Comparison of ENCODE assay signal across 14 cellular contexts in genomic region chr7:152392254-152392653, GRCh38. TPM values are rescaled to one million over a fixed set of nuclear protein-coding genes. Genes with fewer than 3 reads are reported as not detected.
DNase-seq lines count a peak whose midpoint lies in the region; ATAC-seq, FAIRE-seq and TF ChIP-seq lines count a peak whose summit lies in the region.
"Had no signal": no experiment of that assay in that cellular context is flagged by ENCODE, and none has a peak within 500 bp of the region (broad histone marks: within the 10 kb centered on the region; RNA-seq: fewer than 3 reads in every experiment).

No MANE protein-coding gene starts in this region.

- SMC1A ChIA-PET in GM12878 (lab: Charles Lee; ENCODE audit: uncharacterized antibody, unreplicated experiment) = interaction anchor here (0.9 to 1.5 kb wide), 5 partner anchors 34 to 56 kb away, joined by 3 to 6 read pairs (median 3); no protein-coding TSS in a partner anchor

- in situ Hi-C loops in GM12878 (cut with MboI) = no loop called here

- TF ChIP-seq EP300 in GM12878 (IDR thresholded peaks at IDR 0.05; ENCODE audit: borderline replicate concordance in 1 of 2, control insufficient read depth in 1 of 2, low read depth in 2 of 2, low read length in 2 of 2) (no peak), suprapubic skin (IDR thresholded peaks at IDR 0.05) (no peak)

- no peaks in the 10 kb centered on the region; the same call in 2 of the 3 replicates for H3K9me3 ChIP-seq in GM12878 (replicated peaks; ENCODE audit: control insufficient read depth, insufficient read depth, low read length)
- H3K9me3 ChIP-seq in upper lobe of right lung = no peaks in the 10 kb centered on the region
- H3K9me3 ChIP-seq in suprapubic skin = no peaks in the 10 kb centered on the region
- H3K9me3 ChIP-seq: thoracic aorta had no signal

- RAD21 ChIA-PET in GM12878 (lab: Charles Lee; ENCODE audit: unreplicated experiment) = interaction anchor here (0.6 to 1.1 kb wide), 3 partner anchors 41 to 57 kb away, joined by 3 read pairs; no protein-coding TSS in a partner anchor

- H3K27me3 Mint-ChIP-seq in activated T-cell treated with anti-CD3 and anti-CD28 coated beads, Interleukin-2, amount 50 U/mL, for 4 hours (ENCODE audit: low read depth) = no peaks in the 10 kb centered on the region
- H3K27me3 Mint-ChIP-seq: activated CD8-positive, alpha-beta T cell treated with anti-CD3 and anti-CD28 coated beads for 36 hours had no signal

- H3K27ac ChIP-seq in GM12878 (ENCODE audit: control insufficient read depth, insufficient read depth) (no peak overlapping the region), upper lobe of right lung (no peak overlapping the region), suprapubic skin (no peak overlapping the region)
- H3K27ac ChIP-seq: thoracic aorta had no signal

- FAIRE-seq in GM12878 (lab: Jason Lieb, UNC) = no peak

- ATAC-seq in GM19372 (IDR thresholded peaks at IDR 0.05; ENCODE audit: low read depth, unreplicated experiment) = peak; percentile 65
- ATAC-seq in HG02943 (IDR thresholded peaks at IDR 0.05; ENCODE audit: low read depth, unreplicated experiment) = peak; percentile 59
- peak; percentile 82 for ATAC-seq in GM12878
- peak; percentile 21 for ATAC-seq in upper lobe of right lung
- no peak for ATAC-seq in activated T-cell treated with anti-CD3 and anti-CD28 coated beads, Interleukin-2, amount 50 U/mL, for 4 hours
- ATAC-seq: activated CD8-positive, alpha-beta T cell treated with anti-CD3 and anti-CD28 coated beads for 36 hours had no signal

- H3K4me3 ChIP-seq in GM12878 (no peak overlapping the region), upper lobe of right lung (no peak overlapping the region), suprapubic skin (no peak overlapping the region)
- H3K4me3 ChIP-seq: thoracic aorta had no signal

- intact Hi-C loops in GM12878 (cut with micrococcal nuclease; ENCODE audit: unreplicated experiment) (no loop called here), upper lobe of right lung (cut with DNase I) (no loop called here)

- peaks cover 2% of the 10 kb centered on the region for H3K36me3 Mint-ChIP-seq in activated T-cell treated with anti-CD3 and anti-CD28 coated beads, Interleukin-2, amount 50 U/mL, for 4 hours (ENCODE audit: insufficient read depth)

- no peak for TF ChIP-seq CTCF in GM12878 (IDR thresholded peaks at IDR 0.05 in 2 of 3, conservative IDR thresholded peaks at IDR 0.05 in 1 of 3; ENCODE audit: control insufficient read depth in 2 of 3, extremely low read depth in 1 of 3, insufficient read depth in 1 of 3, low read depth in 3 of 3, low read length in 3 of 3)
- TF ChIP-seq CTCF in upper lobe of right lung (IDR thresholded peaks at IDR 0.05) = no peak
- no peak for TF ChIP-seq CTCF in suprapubic skin (IDR thresholded peaks at IDR 0.05)

- TF ChIP-seq POLR2A in GM12878 (IDR thresholded peaks at IDR 0.05; ENCODE audit: low read depth, low read length) = no peak
- TF ChIP-seq POLR2A in suprapubic skin (IDR thresholded peaks at IDR 0.05) = no peak

- POLR2A ChIA-PET in GM12878 (lab: Charles Lee) = interaction anchor here (1.0 kb wide), 1 partner anchor 49 kb away, joined by 3 read pairs; no protein-coding TSS in a partner anchor

- peaks cover 58% of the 10 kb centered on the region for H3K79me2 ChIP-seq in GM12878 (ENCODE audit: control insufficient read depth, insufficient read depth, low read length)

- H3K27me3 ChIP-seq in GM12878 (replicated peaks in 1 of 2; ENCODE audit: control insufficient read depth in 2 of 2, insufficient read depth in 2 of 2, low read length in 1 of 2) = no peaks in the 10 kb centered on the region
- H3K27me3 ChIP-seq in upper lobe of right lung = no peaks in the 10 kb centered on the region
- H3K27me3 ChIP-seq in suprapubic skin = no peaks in the 10 kb centered on the region

- BruUV-seq in GM12878 (replicated peaks; lab: Mats Ljungman, UMichigan) = no TSS peak

- H3K4me1 ChIP-seq in GM12878 (ENCODE audit: control insufficient read depth, insufficient read depth, low read length) = no peaks in the 10 kb centered on the region
- peaks cover 3% of the 10 kb centered on the region for H3K4me1 ChIP-seq in upper lobe of right lung
- peaks cover 15% of the 10 kb centered on the region for H3K4me1 ChIP-seq in suprapubic skin

- H3K4me1 Mint-ChIP-seq in activated T-cell treated with anti-CD3 and anti-CD28 coated beads, Interleukin-2, amount 50 U/mL, for 4 hours (ENCODE audit: low read depth) = peaks cover 49% of the 10 kb centered on the region

- DNase-seq in GM12878 (ENCODE audit: low read depth, low spot score) (no peak), upper lobe of right lung (no peak), suprapubic skin (ENCODE audit: low spot score in 2 of 2) (no peak)
- DNase-seq in activated T-cell treated with anti-CD3 and anti-CD28 coated beads, Interleukin-2, amount 50 U/mL, for 4 hours = no peak
- no peak for DNase-seq in stimulated activated naive CD4-positive, alpha-beta T cell treated with Interleukin-2 at 50 U/mL for 16 hours (lab: John Stamatoyannopoulos, UW)
- DNase-seq: activated CD8-positive, alpha-beta T cell treated with anti-CD3 and anti-CD28 coated beads for 36 hours; amniotic stem cell; Karpas-422; NCI-H1436 treated with DMSO at 0.1 percent for 48 hours; NCI-H446; SIG-M5 had no signal

- no peaks in the 10 kb centered on the region for H3K9me3 Mint-ChIP-seq in activated T-cell treated with anti-CD3 and anti-CD28 coated beads, Interleukin-2, amount 50 U/mL, for 4 hours

- no peak overlapping the region for H3K9ac ChIP-seq in GM12878 (ENCODE audit: control insufficient read depth, insufficient read depth, low read length)

- 73% methylated on average over 1 of the region's 1 CpG for WGBS in GM12878 (ENCODE audit: insufficient coverage, insufficient replicate concordance, low lambda C conversion rate, missing lambda C conversion rate)
- WGBS in suprapubic skin = 94% methylated on average over 1 of the region's 1 CpG

- H2AFZ ChIP-seq in GM12878 (ENCODE audit: control insufficient read depth, low read depth, low read length) = no peak overlapping the region

- CTCF ChIA-PET in GM12878 (lab: Yijun Ruan, JAX) = interaction anchor here (0.6 to 1.1 kb wide), 5 partner anchors 22 to 56 kb away, joined by 3 to 4 read pairs (median 4); no protein-coding TSS in a partner anchor

- no peaks in the 10 kb centered on the region; a peak in 1 of 4 replicates for H3K36me3 ChIP-seq in GM12878 (ENCODE audit: control insufficient read depth in 2 of 2, insufficient read depth in 2 of 2, low read length in 1 of 2)
- H3K36me3 ChIP-seq in upper lobe of right lung = no peaks in the 10 kb centered on the region
- no peaks in the 10 kb centered on the region for H3K36me3 ChIP-seq in suprapubic skin
- H3K36me3 ChIP-seq: thoracic aorta had no signal

- no peaks in the 10 kb centered on the region for H4K20me1 ChIP-seq in GM12878 (ENCODE audit: control insufficient read depth, insufficient read depth)

- no peak overlapping the region for H3K4me2 ChIP-seq in GM12878 (ENCODE audit: control insufficient read depth, insufficient read depth)

- TF ChIP-seq RAD21 in GM12878 (IDR thresholded peaks at IDR 0.05; ENCODE audit: insufficient read depth, low read depth, low read length) = no peak

- H3K4me3 Mint-ChIP-seq in activated T-cell treated with anti-CD3 and anti-CD28 coated beads, Interleukin-2, amount 50 U/mL, for 4 hours = no peak overlapping the region
- H3K4me3 Mint-ChIP-seq: activated CD8-positive, alpha-beta T cell treated with anti-CD3 and anti-CD28 coated beads for 36 hours had no signal

TF ChIP-seq in GM12878, 131 proteins besides CTCF, POLR2A, EP300 and RAD21 (continues in another document):
- TF ChIP-seq GABPA (IDR thresholded peaks at IDR 0.05; ENCODE audit: low read depth) (no peak), MAX (IDR thresholded peaks at IDR 0.05; ENCODE audit: low read depth, low read length) (no peak), USF2 (IDR thresholded peaks at IDR 0.05; ENCODE audit: borderline replicate concordance, low read depth, low read length) (no peak), GATAD2B (conservative IDR thresholded peaks at IDR 0.05; ENCODE audit: low read depth) (no peak)

RNA-seq across cellular contexts. Expression of gene KMT2C, which starts 43.5 kb away (rescaled TPM):
- total RNA-seq in GM12878 (2013; cell fraction: nucleolus; rRNA removed) = 533 and 539 TPM in 2 replicates
- total RNA-seq in GM12878 (2014; rRNA removed) (18.6 and 23.9 TPM in 2 replicates), GM12878 (2014; rRNA removed; fragmentation: Illumina TruSeq; extraction: Trizol) (22.5 and 24.4 TPM in 2 replicates), GM12878 (2021) (45.2 and 51.0 TPM in 2 replicates), upper lobe of right lung (99.0 TPM), suprapubic skin (100 to 1,000 TPM in 1 of 4 donors, 10 to 100 TPM in 3; 61.2 to 144 (median 93.3) TPM)
- 20.5 TPM for polyA plus RNA-seq in GM12878 (2011; ENCODE audit: low read depth)
- polyA plus RNA-seq in GM12878 (2011; rRNA removed) (20.1 and 21.5 TPM in 2 replicates), GM12878 (2014; fragmentation: Illumina TruSeq; extraction: Trizol) (23.2 and 27.7 TPM in 2 replicates), GM12878 (2014; fragmentation: Nextera tagmentation; extraction: Ambion mirVana) (10 to 100 TPM in 1 of 2 experiments, 1 to 10 TPM in 1; 3.3 to 11.0 TPM), GM12878 (2014; rRNA removed) (16.4 and 19.7 TPM in 2 replicates), GM12878 (2016; fragmentation: Nextera tagmentation; extraction: Ambion mirVana) (10 to 100 TPM; 10.9 to 14.4 TPM)
- polyA plus RNA-seq in GM12878 (2011; cell fraction: cytosol; rRNA removed) = 19.0 and 25.0 TPM in 2 replicates
- polyA plus RNA-seq in GM12878 (2011; cell fraction: nucleus; rRNA removed) = 45.9 and 55.3 TPM in 2 replicates
- 18.9 and 21.4 TPM in 2 replicates for polyA plus RNA-seq in GM12878 (2012)
- polyA minus RNA-seq in GM12878 (2011; rRNA and poly(A)+ RNA removed) = 90.8 and 145 TPM in 2 replicates
- 31.4 and 32.6 TPM in 2 replicates for polyA minus RNA-seq in GM12878 (2011; cell fraction: cytosol; rRNA and poly(A)+ RNA removed)
- polyA minus RNA-seq in GM12878 (2011; cell fraction: nucleus; rRNA and poly(A)+ RNA removed) = 97.8 and 125 TPM in 2 replicates
- total RNA-seq in activated T-cell treated with anti-CD3 and anti-CD28 coated beads, Interleukin-2, amount 50 U/mL, for 4 hours = 10 to 100 TPM; 41.6 to 48.5 (median 41.6) TPM

Comparison
In these comparisons a context has a peak if more than half of its experiments do, and no peak if none do; other contexts are left out.
1. ATAC-seq: peak in GM19372 (single experiment), HG02943 (single experiment), GM12878 (single experiment) and upper lobe of right lung (single experiment); none in activated T-cell treated with anti-CD3 and anti-CD28 coated beads, Interleukin-2, amount 50 U/mL, for 4 hours (0 of 2).